Comparison of ENCODE assay signal across 8 cellular contexts in the genomic region with DNA sequence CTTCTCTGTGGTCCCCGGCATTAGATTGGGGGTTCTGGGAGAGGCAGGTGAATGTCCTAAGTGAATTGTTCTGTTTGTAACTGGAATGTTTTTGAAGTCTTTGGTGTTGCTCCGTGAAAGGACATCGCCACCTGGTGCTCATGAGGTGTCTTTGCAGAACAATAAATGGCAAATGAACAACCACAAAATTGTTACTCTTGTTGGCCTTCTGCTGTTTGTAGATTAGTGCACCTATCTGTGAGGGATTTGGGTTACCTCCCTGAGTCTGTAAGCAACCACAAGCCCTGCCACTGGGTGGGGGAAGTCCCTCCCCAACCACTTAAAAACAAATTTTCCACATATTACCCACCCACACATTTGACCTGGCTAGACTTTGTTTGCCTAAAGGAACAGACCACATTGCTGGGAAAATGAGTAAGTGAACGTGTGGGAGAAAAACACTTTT. TPM values are rescaled to one million over a fixed set of nuclear protein-coding genes. Genes with fewer than 3 reads are reported as not detected.
A peak's percentile ranks its signal among the peaks of the same experiment; 100 is the strongest.
DNase-seq lines count a peak whose midpoint lies in the region; ATAC-seq and TF ChIP-seq lines count a peak whose summit lies in the region.

No MANE protein-coding gene starts in this region.

- no peaks in the 10 kb centered on the region for H3K79me2 ChIP-seq in PC-9 (ENCODE audit: low read depth)

- H3K4me3 ChIP-seq in PC-9 (no peak overlapping the region), ascending aorta (peak overlapping the region in 1 of 2 donors; percentile 13)

- ATAC-seq in GM19467 (IDR thresholded peaks at IDR 0.05; ENCODE audit: unreplicated experiment): peak; percentile 63
- peak; percentile 85 for ATAC-seq in HG03469 (IDR thresholded peaks at IDR 0.05; ENCODE audit: unreplicated experiment)

- TF ChIP-seq CTCF in PC-9 (conservative IDR thresholded peaks at IDR 0.05) (peak; percentile 85), ascending aorta (IDR thresholded peaks at IDR 0.05) (peak; percentile 69 to 78 (median 76))

- DNase-seq in Daoy (ENCODE audit: low read depth) (peak; percentile 79), PC-9 (peak; percentile 26 to 62), ascending aorta (ENCODE audit: low spot score in 2 of 2) (no peak), iPS-NIHi11 (ENCODE audit: low spot score) (peak; percentile 58), hepatic stellate cell (ENCODE audit: low spot score) (no peak)
- DNase-seq in stimulated activated CD4-positive, alpha-beta T cell treated with anti-CD3 and anti-CD28 coated beads, Interleukin-15, amount 100 ng/mL, for 24 hours: peak; percentile 67

- H3K9me2 ChIP-seq in PC-9 (ENCODE audit: insufficient read depth): no peaks in the 10 kb centered on the region

- CTCF ChIA-PET in PC-9 (lab: Charles Lee): no interaction called here

- H3K9me3 ChIP-seq in PC-9 (ENCODE audit: insufficient read depth, low read depth): no peaks in the 10 kb centered on the region
- H3K9me3 ChIP-seq in ascending aorta: no peaks in the 10 kb centered on the region

- BruUV-seq in PC-9 (replicated peaks; lab: Mats Ljungman, UMichigan): no TSS peak

- H3K27ac ChIP-seq in PC-9 (no peak overlapping the region), ascending aorta (no peak overlapping the region)

- intact Hi-C loops in PC-9 (cut with micrococcal nuclease; ENCODE audit: unreplicated experiment) (loop anchor here (1.0 to 5.0 kb wide), 5 partner anchors 22 to 474 kb away; no protein-coding TSS in a partner anchor), ascending aorta (cut with DNase I) (loop anchor here (1.0 to 2.0 kb wide), 2 partner anchors 37 to 77 kb away; no protein-coding TSS in a partner anchor)

- H3K36me3 ChIP-seq in PC-9 (ENCODE audit: low read depth): peaks cover 8% of the 10 kb centered on the region
- peaks cover 0 to 6% of the 10 kb centered on the region in 2 donors for H3K36me3 ChIP-seq in ascending aorta

- peaks cover 13% of the 10 kb centered on the region for H3F3A ChIP-seq in PC-9 (ENCODE audit: insufficient read depth, low read depth)

- POLR2A ChIA-PET in PC-9 (lab: Charles Lee; ENCODE audit: unreplicated experiment): no interaction called here

- no peak overlapping the region for H3K4me2 ChIP-seq in PC-9

- H3K27me3 ChIP-seq in PC-9 (ENCODE audit: insufficient read depth, low read depth) (no peaks in the 10 kb centered on the region), ascending aorta (no peaks in the 10 kb centered on the region)

- no peak overlapping the region for H2AFZ ChIP-seq in PC-9

- H4K20me1 ChIP-seq in PC-9 (ENCODE audit: insufficient read depth): no peaks in the 10 kb centered on the region

- H3K4me1 ChIP-seq in PC-9 (replicated peaks; ENCODE audit: insufficient read depth) (no peaks in the 10 kb centered on the region), ascending aorta (peaks cover 2 to 6% of the 10 kb centered on the region in 2 donors)

RNA-seq across cellular contexts. Expression of a gene that starts 4.7 kb away (rescaled TPM):
- total RNA-seq in Daoy (2014; rRNA removed; shearing (Covaris generic)): not detected in 2 replicates
- total RNA-seq in PC-9 (2021) (not detected in 2 replicates), ascending aorta (14.5 TPM)

RNA-seq across cellular contexts. Expression of a gene that starts 36.1 kb away (rescaled TPM):
- not detected in 2 replicates for total RNA-seq in Daoy (2014; rRNA removed; shearing (Covaris generic))
- total RNA-seq in PC-9 (2021) (28.4 and 34.5 TPM in 2 replicates), ascending aorta (9.6 TPM)

Comparison
In these comparisons a context has a peak if more than half of its experiments do, and no peak if none do; other contexts are left out.
1. DNase-seq: peak in Daoy (single experiment), PC-9 (2 of 2), iPS-NIHi11 (single experiment) and stimulated activated CD4-positive, alpha-beta T cell treated with anti-CD3 and anti-CD28 coated beads, Interleukin-15, amount 100 ng/mL, for 24 hours (single experiment); none in ascending aorta (0 of 2) and hepatic stellate cell (single experiment).
2. RNA of a gene that starts 4.7 kb away (total RNA-seq): 14.5 TPM in ascending aorta (single experiment); not detected in Daoy and not detected in PC-9; every median in the first group is over 10 times any median in the second.
3. RNA of a gene that starts 36.1 kb away (total RNA-seq): 28.4 to 34.5 TPM in PC-9 and 9.6 TPM in ascending aorta (single experiment); not detected in Daoy; every median in the first group is over 10 times any median in the second.